ENCODE assay signal across 9 cellular contexts in the genomic region with DNA sequence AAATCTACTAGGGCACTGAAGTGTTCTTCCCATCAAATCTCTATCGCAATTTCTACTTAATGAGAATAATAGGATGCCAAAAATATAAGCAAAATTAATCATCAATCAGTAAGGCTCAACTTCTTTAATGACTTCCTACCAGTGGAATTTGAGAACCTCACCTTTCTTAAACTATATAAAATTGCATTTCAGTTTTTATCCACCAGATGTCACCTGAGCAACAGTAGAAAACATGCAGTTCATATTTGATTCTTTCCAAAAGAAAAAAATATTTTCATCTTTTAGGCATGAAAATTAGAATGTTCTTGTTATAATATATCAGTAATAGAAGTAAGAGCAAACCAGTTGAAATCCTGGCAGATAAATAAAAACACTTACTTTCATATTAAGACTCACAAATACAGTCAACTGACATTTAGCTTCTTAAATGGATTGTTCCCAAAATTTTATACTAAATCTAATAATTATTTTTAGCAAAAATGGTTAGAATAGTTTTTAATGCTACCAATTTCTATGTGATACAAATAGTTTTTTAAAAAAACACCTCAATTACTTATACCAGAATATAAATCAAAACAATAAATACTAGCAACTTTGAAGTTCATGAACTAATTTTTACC. TPM values are rescaled to one million over a fixed set of nuclear protein-coding genes. Genes with fewer than 3 reads are reported as not detected.
DNase-seq lines count a peak whose midpoint lies in the region; ATAC-seq and TF ChIP-seq lines count a peak whose summit lies in the region.
"Had no signal": no experiment of that assay in that cellular context is flagged by ENCODE, and none has a peak within 500 bp of the region (broad histone marks: within the 10 kb centered on the region; RNA-seq: fewer than 3 reads in every experiment).

No MANE protein-coding gene starts in this region.

- CTCF ChIA-PET in activated naive CD4-positive, alpha-beta T cell treated with anti-CD3 and anti-CD28 coated beads, Interleukin-2, amount 10 ng/mL, durations not matched to agents 7 days and 5 days (lab: Charles Lee) = interaction anchor here (0.6 to 5.4 kb wide), 10 partner anchors 14 to 535 kb away, joined by 3 to 71 read pairs (median 4); a partner anchor contains a TSS

- H3K27ac Mint-ChIP-seq in chondrocyte (ENCODE audit: unreplicated experiment) = no peak overlapping the region
- no peak overlapping the region for H3K27ac Mint-ChIP-seq in activated naive CD4-positive, alpha-beta T cell treated with anti-CD3 and anti-CD28 coated beads, Interleukin-2, amount 10 ng/mL, durations not matched to agents 7 days and 5 days
- H3K27ac Mint-ChIP-seq: stimulated activated naive CD8-positive, alpha-beta T cell treated with anti-CD3 and anti-CD28 coated beads, Interleukin-15, Interleukin-2, amounts not matched to agents 100 ng/mL and 50 ng/mL, for 24 hours had no signal

- H3K4me3 Mint-ChIP-seq in chondrocyte (ENCODE audit: unreplicated experiment) = no peak overlapping the region
- no peak overlapping the region for H3K4me3 Mint-ChIP-seq in activated naive CD4-positive, alpha-beta T cell treated with anti-CD3 and anti-CD28 coated beads, Interleukin-2, amount 10 ng/mL, durations not matched to agents 7 days and 5 days
- H3K4me3 Mint-ChIP-seq: stimulated activated naive CD8-positive, alpha-beta T cell treated with anti-CD3 and anti-CD28 coated beads, Interleukin-15, Interleukin-2, amounts not matched to agents 100 ng/mL and 50 ng/mL, for 24 hours had no signal

- no peaks in the 10 kb centered on the region for H3K36me3 Mint-ChIP-seq in chondrocyte (ENCODE audit: low read depth)
- H3K36me3 Mint-ChIP-seq in activated naive CD4-positive, alpha-beta T cell treated with anti-CD3 and anti-CD28 coated beads, Interleukin-2, amount 10 ng/mL, durations not matched to agents 7 days and 5 days = no peaks in the 10 kb centered on the region

- H3K4me1 Mint-ChIP-seq in chondrocyte (ENCODE audit: low read depth) = no peaks in the 10 kb centered on the region
- H3K4me1 Mint-ChIP-seq in activated naive CD4-positive, alpha-beta T cell treated with anti-CD3 and anti-CD28 coated beads, Interleukin-2, amount 10 ng/mL, durations not matched to agents 7 days and 5 days = no peaks in the 10 kb centered on the region

- peak; percentile 67 for ATAC-seq in GM19351 (IDR thresholded peaks at IDR 0.05; ENCODE audit: unreplicated experiment)
- no peak for ATAC-seq in HG02588 (IDR thresholded peaks at IDR 0.05; ENCODE audit: unreplicated experiment)

- H3K4me3 ChIP-seq in AG09309 (ENCODE audit: control insufficient read depth, low read depth, low read length) = no peak overlapping the region

- TF ChIP-seq CTCF in AG09309 (IDR thresholded peaks at IDR 0.05; ENCODE audit: control insufficient read depth, insufficient read depth, low read depth, low read length, missing control alignments) = peak; percentile 38
- peak; percentile 93 for TF ChIP-seq CTCF in chondrocyte (IDR thresholded peaks at IDR 0.05)

- H3K27me3 Mint-ChIP-seq in chondrocyte (ENCODE audit: low read depth) = peaks cover 37% of the 10 kb centered on the region
- peaks cover 21% of the 10 kb centered on the region for H3K27me3 Mint-ChIP-seq in activated naive CD4-positive, alpha-beta T cell treated with anti-CD3 and anti-CD28 coated beads, Interleukin-2, amount 10 ng/mL, durations not matched to agents 7 days and 5 days

- DNase-seq in AG09309 (ENCODE audit: low read depth) (peak; percentile 13), NCI-H345 (lab: John Stamatoyannopoulos, UW) (peak; percentile 22), chondrocyte (ENCODE audit: low spot score) (no peak), medulla oblongata (ENCODE audit: extremely low spot score) (peak; percentile 58)
- no peak for DNase-seq in activated naive CD4-positive, alpha-beta T cell treated with Interleukin-2 at 50 U/mL for 16 hours
- DNase-seq in activated naive CD4-positive, alpha-beta T cell treated with anti-CD3 and anti-CD28 coated beads, Interleukin-2, amount 10 ng/mL, durations not matched to agents 7 days and 5 days = no peak

- H3K9me3 Mint-ChIP-seq in chondrocyte (ENCODE audit: low read depth) = no peaks in the 10 kb centered on the region
- H3K9me3 Mint-ChIP-seq in activated naive CD4-positive, alpha-beta T cell treated with anti-CD3 and anti-CD28 coated beads, Interleukin-2, amount 10 ng/mL, durations not matched to agents 7 days and 5 days = no peaks in the 10 kb centered on the region
- H3K9me3 Mint-ChIP-seq: stimulated activated naive CD8-positive, alpha-beta T cell treated with anti-CD3 and anti-CD28 coated beads, Interleukin-15, Interleukin-2, amounts not matched to agents 100 ng/mL and 50 ng/mL, for 24 hours had no signal

RNA-seq across cellular contexts. Expression of a gene that starts 13.4 kb away (rescaled TPM):
- 6.6 to 10.1 TPM (median 9.2 TPM) in 3 replicates for total RNA-seq in chondrocyte

RNA-seq across cellular contexts. Expression of a gene that starts 47.2 kb away (rescaled TPM):
- total RNA-seq in chondrocyte = 35.6 to 46.2 TPM (median 38.2 TPM) in 3 replicates

Comparison
In these comparisons a context has a peak if more than half of its experiments do, and no peak if none do; other contexts are left out.
1. DNase-seq: peak in AG09309 (single experiment), NCI-H345 (single experiment) and medulla oblongata (single experiment); none in chondrocyte (single experiment), activated naive CD4-positive, alpha-beta T cell treated with Interleukin-2 at 50 U/mL for 16 hours (single experiment) and activated naive CD4-positive, alpha-beta T cell treated with anti-CD3 and anti-CD28 coated beads, Interleukin-2, amount 10 ng/mL, durations not matched to agents 7 days and 5 days (single experiment).